11 cellular contexts compared by ENCODE assay signal in the genomic region with DNA sequence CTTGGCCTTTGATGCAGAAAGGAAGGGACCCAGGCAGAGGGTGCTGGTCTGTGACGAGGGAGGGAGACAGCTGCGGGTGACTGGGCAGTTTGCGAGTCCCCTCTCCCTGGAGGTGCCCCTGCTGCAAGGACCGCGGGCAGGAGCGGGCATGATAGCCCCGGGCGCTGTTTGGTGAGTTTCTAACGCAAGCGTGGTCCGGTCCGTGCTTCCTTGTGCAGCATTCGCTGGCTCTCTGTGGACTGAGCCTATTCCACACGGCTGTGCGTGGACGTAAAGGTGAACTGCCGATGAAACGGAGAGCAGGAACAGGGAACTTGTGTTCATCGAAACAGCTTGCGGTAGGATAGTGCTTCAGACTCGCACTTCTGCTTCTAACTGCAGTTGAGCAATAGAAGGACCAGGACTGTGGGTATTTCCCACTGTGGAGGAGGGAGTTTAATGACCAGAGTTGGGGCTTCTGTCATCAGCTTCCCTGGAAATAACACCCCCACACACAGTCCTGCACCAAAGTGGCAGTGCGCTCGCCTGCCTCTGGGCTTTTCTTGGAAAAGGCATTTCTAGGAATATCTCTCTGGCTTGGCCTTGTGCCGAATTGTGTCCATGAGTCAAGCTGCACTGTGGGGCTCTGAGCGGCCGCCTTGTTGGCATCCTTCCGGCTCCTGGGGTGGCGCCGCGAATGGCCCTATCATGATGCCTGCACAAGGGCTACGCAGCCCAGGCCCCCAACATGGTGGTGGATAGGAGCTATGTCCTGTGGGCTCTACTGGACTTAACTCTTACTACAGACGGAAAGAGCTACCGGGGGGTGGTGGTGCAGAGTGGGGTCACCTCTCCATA. TPM values are rescaled to one million over a fixed set of nuclear protein-coding genes. Genes with fewer than 3 reads are reported as not detected.
A peak's percentile ranks its signal among the peaks of the same experiment; 100 is the strongest.
DNase-seq lines count a peak whose midpoint lies in the region; ATAC-seq and TF ChIP-seq lines count a peak whose summit lies in the region.
"Had no signal": no experiment of that assay in that cellular context is flagged by ENCODE, and none has a peak within 500 bp of the region (broad histone marks: within the 10 kb centered on the region; RNA-seq: fewer than 3 reads in every experiment).

No MANE protein-coding gene starts in this region.

- intact Hi-C loops in sciatic nerve (cut with DNase I) (no loop called here), uterus (cut with DNase I; ENCODE audit: low total_unique reads) (no loop called here)

- no peaks in the 10 kb centered on the region for H3K9me3 ChIP-seq in uterus

- in situ Hi-C loops in astrocyte of the cerebellum (cut with HindIII; ENCODE audit: low sequenced_read_pairs) = no loop called here

- TF ChIP-seq CTCF in astrocyte of the cerebellum (IDR thresholded peaks at IDR 0.05; ENCODE audit: low read depth, low read length, missing control alignments) (no peak), uterus (IDR thresholded peaks at IDR 0.05) (no peak)

- no peaks in the 10 kb centered on the region for H3K36me3 ChIP-seq in uterus

- no peaks in the 10 kb centered on the region for H3K4me1 ChIP-seq in uterus

- no peak for TF ChIP-seq POLR2A in uterus (IDR thresholded peaks at IDR 0.05)

- no peaks in the 10 kb centered on the region for H3K27me3 ChIP-seq in uterus

- H3K4me3 ChIP-seq in astrocyte of the cerebellum (ENCODE audit: low read depth, low read length) (no peak overlapping the region), uterus (no peak overlapping the region)

- peak; percentile 28 for ATAC-seq in GM19025 (IDR thresholded peaks at IDR 0.05; ENCODE audit: low read depth, unreplicated experiment)
- ATAC-seq in HG02981 (IDR thresholded peaks at IDR 0.05; ENCODE audit: unreplicated experiment) = peak; percentile 30
- peak; percentile 67 for ATAC-seq in sciatic nerve
- ATAC-seq: Panc1 had no signal

- no peak overlapping the region for H3K27ac ChIP-seq in uterus

- peak; percentile 59 for DNase-seq in astrocyte of the cerebellum (ENCODE audit: low read depth)
- DNase-seq in sciatic nerve (ENCODE audit: low spot score) = peak; percentile 69
- DNase-seq in uterus = no peak
- DNase-seq in islet precursor cell = no peak
- DNase-seq in ureter (ENCODE audit: low spot score) = no peak
- no peak for DNase-seq in NCI-H446 (lab: John Stamatoyannopoulos, UW)
- DNase-seq: activated CD8-positive, alpha-beta memory T cell treated with anti-CD3 and anti-CD28 coated beads, Interleukin-2, amount 50 U/mL, for 48 hours had no signal

RNA-seq across cellular contexts. Expression of a gene that starts 48.9 kb away (rescaled TPM):
- total RNA-seq in sciatic nerve = 62.2 TPM
- total RNA-seq in uterus = 10 to 100 TPM; 22.8 to 78.5 (median 46.0) TPM
- 48.9 TPM for total RNA-seq in ureter

RNA-seq across cellular contexts. Expression of a gene that starts 50.3 kb away (rescaled TPM):
- total RNA-seq in sciatic nerve = 4.7 TPM
- total RNA-seq in uterus = 1 to 10 TPM in 1 of 4 donors, under 1 TPM in 1, not detected in 2; 0.55 to 2.0 TPM
- total RNA-seq in ureter = 12.1 TPM
- total RNA-seq: lung microvascular endothelial cell had no signal

Comparison
In these comparisons a context has a peak if more than half of its experiments do, and no peak if none do; other contexts are left out.
1. DNase-seq: peak in astrocyte of the cerebellum (single experiment) and sciatic nerve (single experiment); none in uterus (0 of 2), islet precursor cell (single experiment), ureter (single experiment) and NCI-H446 (0 of 2).
2. Peak in every context shown above with its lines, with median percentiles within 50 percentile points of each other: ATAC-seq.